12 cellular contexts compared by ENCODE assay signal in genomic region chr19:45643927-45644771, GRCh38. TPM values are rescaled to one million over a fixed set of nuclear protein-coding genes. Genes with fewer than 3 reads are reported as not detected.
DNase-seq lines count a peak whose midpoint lies in the region; ATAC-seq and TF ChIP-seq lines count a peak whose summit lies in the region.
"Had no signal": no experiment of that assay in that cellular context is flagged by ENCODE, and none has a peak within 500 bp of the region (broad histone marks: within the 10 kb centered on the region; RNA-seq: fewer than 3 reads in every experiment).

No MANE protein-coding gene starts in this region.

- ATAC-seq in GM19455 (IDR thresholded peaks at IDR 0.05; ENCODE audit: unreplicated experiment) = no peak
- no peak for ATAC-seq in HG03460 (IDR thresholded peaks at IDR 0.05; ENCODE audit: unreplicated experiment)
- no peak for ATAC-seq in naive thymus-derived CD8-positive, alpha-beta T cell

- peak overlapping the region; percentile 99 for H3K27ac Mint-ChIP-seq in activated naive CD4-positive, alpha-beta T cell treated with anti-CD3 and anti-CD28 coated beads for 36 hours
- peak overlapping the region in 2 of 10 donors; percentile 47 to 86 for H3K27ac Mint-ChIP-seq in naive thymus-derived CD8-positive, alpha-beta T cell

- CTCF ChIA-PET in activated naive CD4-positive, alpha-beta T cell treated with anti-CD3 and anti-CD28 coated beads for 36 hours (lab: Charles Lee) = interaction anchor here (0.6 to 2.9 kb wide), 9 partner anchors 10 to 205 kb away, joined by 3 to 10 read pairs (median 5); no protein-coding TSS in a partner anchor

- peaks cover 37% of the 10 kb centered on the region for H3K4me1 Mint-ChIP-seq in activated naive CD4-positive, alpha-beta T cell treated with anti-CD3 and anti-CD28 coated beads for 36 hours (ENCODE audit: low read depth)
- peaks cover 28 to 51% (median 45%) of the 10 kb centered on the region in 4 donors for H3K4me1 Mint-ChIP-seq in naive thymus-derived CD8-positive, alpha-beta T cell

- no peaks in the 10 kb centered on the region for H3K9me3 Mint-ChIP-seq in activated naive CD4-positive, alpha-beta T cell treated with anti-CD3 and anti-CD28 coated beads for 36 hours
- no peaks in the 10 kb centered on the region for H3K9me3 Mint-ChIP-seq in naive thymus-derived CD8-positive, alpha-beta T cell

- no peak overlapping the region for H3K27ac ChIP-seq in WERI-Rb-1
- H3K27ac ChIP-seq in substantia nigra (ENCODE audit: low read depth, low read length, poor library complexity, severe bottlenecking) = peak overlapping the region; percentile 100
- H3K27ac ChIP-seq: C4-2B, parathyroid adenoma had no signal

- H3K36me3 Mint-ChIP-seq in activated naive CD4-positive, alpha-beta T cell treated with anti-CD3 and anti-CD28 coated beads for 36 hours (ENCODE audit: low read depth) = peaks cover 10% of the 10 kb centered on the region
- H3K36me3 Mint-ChIP-seq in naive thymus-derived CD8-positive, alpha-beta T cell = no peaks in the 10 kb centered on the region

- peaks cover 16% of the 10 kb centered on the region for H3K4me1 ChIP-seq in iPS-15b (ENCODE audit: control insufficient read depth, insufficient read depth, low read length)

- no peak for TF ChIP-seq CTCF in WERI-Rb-1 (IDR thresholded peaks at IDR 0.05; ENCODE audit: low read depth, low read length)

- POLR2A ChIA-PET in naive thymus-derived CD8-positive, alpha-beta T cell (lab: Charles Lee) = interaction anchor here (2.3 kb wide), 1 partner anchor 37 kb away, joined by 6 read pairs; no protein-coding TSS in a partner anchor

- H3K4me3 ChIP-seq in WERI-Rb-1 (ENCODE audit: low read depth, low read length) (peak overlapping the region; percentile 52), iPS-15b (ENCODE audit: low read depth, low read length) (peak overlapping the region; percentile 76)

- intact Hi-C loops in activated naive CD4-positive, alpha-beta T cell treated with anti-CD3 and anti-CD28 coated beads for 36 hours (cut with micrococcal nuclease) = loop anchor here (1.0 to 10.0 kb wide), 7 partner anchors 30 to 199 kb away; partner anchors contain the start of genes RTN2 and VASP

- no peaks in the 10 kb centered on the region for H3K27me3 ChIP-seq in WERI-Rb-1 (ENCODE audit: insufficient read depth, low read depth, severe bottlenecking)
- H3K27me3 ChIP-seq in iPS-15b (ENCODE audit: control insufficient read depth, insufficient read depth, low read length) = peaks cover 10% of the 10 kb centered on the region

- no peak overlapping the region for H3K9ac ChIP-seq in iPS-15b (ENCODE audit: low read depth, low read length)
- H3K9ac ChIP-seq: parathyroid adenoma had no signal

- H3K9me3 ChIP-seq in WERI-Rb-1 (ENCODE audit: severe bottlenecking) (no peaks in the 10 kb centered on the region), iPS-15b (ENCODE audit: control insufficient read depth, insufficient read depth, low read length) (no peaks in the 10 kb centered on the region)

- peak overlapping the region; percentile 65 for H3K4me3 Mint-ChIP-seq in activated naive CD4-positive, alpha-beta T cell treated with anti-CD3 and anti-CD28 coated beads for 36 hours
- peak overlapping the region in 5 of 10 donors; percentile 7 to 34 (median 22) for H3K4me3 Mint-ChIP-seq in naive thymus-derived CD8-positive, alpha-beta T cell

- H3K27me3 Mint-ChIP-seq in activated naive CD4-positive, alpha-beta T cell treated with anti-CD3 and anti-CD28 coated beads for 36 hours (ENCODE audit: low read depth) = peaks cover 3% of the 10 kb centered on the region
- H3K27me3 Mint-ChIP-seq in naive thymus-derived CD8-positive, alpha-beta T cell = peaks cover 0 to 6% (median under 1%) of the 10 kb centered on the region in 5 donors

- no peak for DNase-seq in activated naive CD4-positive, alpha-beta T cell treated with anti-CD3 and anti-CD28 coated beads for 36 hours
- no peak for DNase-seq in activated naive CD4-positive, alpha-beta T cell treated with anti-CD3 and anti-CD28 coated beads, Interleukin-2, amount 50 U/mL, for 16 hours
- DNase-seq in WERI-Rb-1 = no peak
- DNase-seq in substantia nigra (lab: John Stamatoyannopoulos, UW) = peak in 24 of 49 donors; percentile 4 to 56 (median 28)
- no peak for DNase-seq in naive thymus-derived CD8-positive, alpha-beta T cell
- DNase-seq: activated CD4-positive, alpha-beta T cell treated with anti-CD3 and anti-CD28 coated beads, Interleukin-2, amount 50 U/mL, for 1 hour; NCI-H1417 treated with DMSO at 0.1 percent for 48 hours had no signal

- no peaks in the 10 kb centered on the region for H3K36me3 ChIP-seq in WERI-Rb-1
- no peaks in the 10 kb centered on the region for H3K36me3 ChIP-seq in iPS-15b (ENCODE audit: control insufficient read depth, insufficient read depth, low read length)

RNA-seq across cellular contexts. Expression of gene EML2, which starts 5.0 kb away (rescaled TPM):
- total RNA-seq in activated naive CD4-positive, alpha-beta T cell treated with anti-CD3 and anti-CD28 coated beads for 36 hours = 100 to 1,000 TPM; 145 to 159 TPM
- total RNA-seq in naive thymus-derived CD8-positive, alpha-beta T cell = 10 to 100 TPM; 52.1 to 56.8 TPM
- 10 to 100 TPM in 2 of 3 donors, 1 to 10 TPM in 1; 8.8 to 17.8 (median 11.5) TPM for polyA plus RNA-seq in naive thymus-derived CD8-positive, alpha-beta T cell

RNA-seq across cellular contexts. Expression of gene GIPR, which starts 23.9 kb away (rescaled TPM):
- 1 to 10 TPM; 1.8 to 2.3 TPM for total RNA-seq in activated naive CD4-positive, alpha-beta T cell treated with anti-CD3 and anti-CD28 coated beads for 36 hours
- total RNA-seq in naive thymus-derived CD8-positive, alpha-beta T cell = 10 to 100 TPM in 1 of 2 experiments, 1 to 10 TPM in 1; 9.7 to 10.4 TPM
- under 1 TPM in 2 of 3 donors, not detected in 1; 0.38 to 0.61 TPM for polyA plus RNA-seq in naive thymus-derived CD8-positive, alpha-beta T cell

RNA-seq across cellular contexts. Expression of gene GPR4, which starts 42.1 kb away (rescaled TPM):
- total RNA-seq in activated naive CD4-positive, alpha-beta T cell treated with anti-CD3 and anti-CD28 coated beads for 36 hours = not detected
- total RNA-seq in naive thymus-derived CD8-positive, alpha-beta T cell = not detected
- not detected for polyA plus RNA-seq in naive thymus-derived CD8-positive, alpha-beta T cell

RNA-seq across cellular contexts. Expression of gene SNRPD2, which starts 47.6 kb away (rescaled TPM):
- 100 to 1,000 TPM; 976 to 988 TPM for total RNA-seq in activated naive CD4-positive, alpha-beta T cell treated with anti-CD3 and anti-CD28 coated beads for 36 hours
- 100 to 1,000 TPM; 395 to 410 TPM for total RNA-seq in naive thymus-derived CD8-positive, alpha-beta T cell
- polyA plus RNA-seq in naive thymus-derived CD8-positive, alpha-beta T cell = 1,000 to 10,000 TPM; 1,119 to 1,289 (median 1,220) TPM

RNA-seq across cellular contexts. Expression of gene QPCTL, which starts 48.3 kb away (rescaled TPM):
- 10 to 100 TPM; 12.0 to 14.1 TPM for total RNA-seq in activated naive CD4-positive, alpha-beta T cell treated with anti-CD3 and anti-CD28 coated beads for 36 hours
- total RNA-seq in naive thymus-derived CD8-positive, alpha-beta T cell = 10 to 100 TPM in 1 of 2 experiments, 1 to 10 TPM in 1; 7.3 to 11.4 TPM
- 1 to 10 TPM in 2 of 3 donors, under 1 TPM in 1; 0.65 to 2.3 (median 1.6) TPM for polyA plus RNA-seq in naive thymus-derived CD8-positive, alpha-beta T cell
